ENCODE assay signal across 32 cellular contexts in genomic region chr7:158373761-158374545, GRCh38.
DNase-seq lines count a peak whose midpoint lies in the region; ATAC-seq, FAIRE-seq and TF ChIP-seq lines count a peak whose summit lies in the region.
"Had no signal": no experiment of that assay in that cellular context is flagged by ENCODE, and none has a peak within 500 bp of the region (broad histone marks: within the 10 kb centered on the region; RNA-seq: fewer than 3 reads in every experiment).

No MANE protein-coding gene starts in this region.

- H3K27ac Mint-ChIP-seq in natural killer cell treated with Interleukin-12 subunit alpha and Interleukin-12 subunit beta and Interleukin-15 and Interleukin-18, amount 100 ng/mL, for 72 hours: no peak overlapping the region
- H3K27ac Mint-ChIP-seq in natural killer cell: no peak overlapping the region
- H3K27ac Mint-ChIP-seq: activated T-cell treated with anti-CD3 and anti-CD28 coated beads, Interleukin-2, amount 50 U/mL, for 24 hours; CD8-positive, alpha-beta T cell had no signal

- H2BK120ac ChIP-seq in mesenchymal stem cell (ENCODE audit: low read depth, low read length): no peak overlapping the region

- H3K14ac ChIP-seq in mesenchymal stem cell (ENCODE audit: low read length in 2 of 2): no peak overlapping the region

- no peak overlapping the region for H2BK15ac ChIP-seq in mesenchymal stem cell (ENCODE audit: low read depth, poor library complexity, severe bottlenecking)

- 75% methylated on average over 19 of the region's 21 CpGs for WGBS in mesenchymal stem cell

- FAIRE-seq in GM19239 (lab: Jason Lieb, UNC): no peak
- FAIRE-seq: colon, GM12878, H1, HepG2 had no signal

- H3K4me3 Mint-ChIP-seq in natural killer cell treated with Interleukin-12 subunit alpha and Interleukin-12 subunit beta and Interleukin-15 and Interleukin-18, amount 100 ng/mL, for 72 hours: no peak overlapping the region
- no peak overlapping the region for H3K4me3 Mint-ChIP-seq in natural killer cell
- H3K4me3 Mint-ChIP-seq: activated T-cell treated with anti-CD3 and anti-CD28 coated beads, Interleukin-2, amount 50 U/mL, for 24 hours; CD8-positive, alpha-beta T cell had no signal

- no peak for TF ChIP-seq CTCF in natural killer cell (IDR thresholded peaks at IDR 0.05)

- no peak overlapping the region for H3K4me2 ChIP-seq in mesenchymal stem cell (ENCODE audit: low read length, poor library complexity, severe bottlenecking)
- H3K4me2 ChIP-seq: hepatocyte had no signal

- H2AFZ ChIP-seq in mesenchymal stem cell (ENCODE audit: low read depth, low read length): no peak overlapping the region
- H2AFZ ChIP-seq: hepatocyte had no signal

- H3K27me3 ChIP-seq in mesenchymal stem cell (ENCODE audit: control insufficient read depth in 1 of 2, insufficient read depth in 1 of 2, low read length in 2 of 2): no peaks in the 10 kb centered on the region
- H3K27me3 ChIP-seq: adrenal gland, hepatocyte, tibial nerve had no signal

- no peak overlapping the region for H3K23ac ChIP-seq in mesenchymal stem cell (ENCODE audit: low read length in 2 of 2)

- H3K4me1 ChIP-seq in mesenchymal stem cell (ENCODE audit: control insufficient read depth, insufficient read depth, low read depth, low read length): no peaks in the 10 kb centered on the region
- H3K4me1 ChIP-seq: adrenal gland, tibial nerve had no signal

- H3K9me3 ChIP-seq in mesenchymal stem cell (ENCODE audit: control insufficient read depth, low read length): no peaks in the 10 kb centered on the region
- H3K9me3 ChIP-seq: adrenal gland, esophagus squamous epithelium had no signal

- H4K91ac ChIP-seq in mesenchymal stem cell (ENCODE audit: low read length): peak overlapping the region; percentile 3

- H3K18ac ChIP-seq in mesenchymal stem cell (ENCODE audit: low read depth in 1 of 2, low read length in 2 of 2): no peak overlapping the region

- H3K27ac ChIP-seq in angular gyrus (ENCODE audit: low read depth, low read length) (peak overlapping the region; percentile 37), mesenchymal stem cell (ENCODE audit: low read length, poor library complexity, severe bottlenecking) (no peak overlapping the region)
- H3K27ac ChIP-seq: adrenal gland, esophagus squamous epithelium, hepatocyte, tibial nerve, VCaP had no signal

- peaks cover 0 to 3% of the 10 kb centered on the region in 2 donors for H3K27me3 Mint-ChIP-seq in natural killer cell treated with Interleukin-12 subunit alpha and Interleukin-12 subunit beta and Interleukin-15 and Interleukin-18, amount 100 ng/mL, for 72 hours
- no peaks in the 10 kb centered on the region for H3K27me3 Mint-ChIP-seq in natural killer cell (ENCODE audit: low read depth in 2 of 2)

- no peak overlapping the region for H3K9ac ChIP-seq in mesenchymal stem cell (ENCODE audit: low read length)

- no peaks in the 10 kb centered on the region for H3K79me1 ChIP-seq in mesenchymal stem cell (replicated peaks; ENCODE audit: low read length, poor library complexity, severe bottlenecking)

- H3K36me3 ChIP-seq in mesenchymal stem cell (ENCODE audit: control insufficient read depth in 1 of 2, insufficient read depth in 2 of 2, low read depth in 1 of 2, low read length in 2 of 2): no peaks in the 10 kb centered on the region
- H3K36me3 ChIP-seq: adrenal gland, esophagus squamous epithelium, tibial nerve had no signal

- no peak overlapping the region for H3K4me3 ChIP-seq in mesenchymal stem cell (ENCODE audit: insufficient read depth in 1 of 2, low read depth in 1 of 2, low read length in 2 of 2)
- H3K4me3 ChIP-seq: adrenal gland, esophagus squamous epithelium, GM12878, hepatocyte, tibial nerve had no signal

- no peak overlapping the region for H2BK5ac ChIP-seq in mesenchymal stem cell (ENCODE audit: low read depth, low read length, poor library complexity, severe bottlenecking)

- no peak overlapping the region for H4K8ac ChIP-seq in mesenchymal stem cell (ENCODE audit: low read length)

- no peaks in the 10 kb centered on the region for H3K9me3 Mint-ChIP-seq in natural killer cell treated with Interleukin-12 subunit alpha and Interleukin-12 subunit beta and Interleukin-15 and Interleukin-18, amount 100 ng/mL, for 72 hours
- no peaks in the 10 kb centered on the region for H3K9me3 Mint-ChIP-seq in natural killer cell
- H3K9me3 Mint-ChIP-seq: activated T-cell treated with anti-CD3 and anti-CD28 coated beads, Interleukin-2, amount 50 U/mL, for 24 hours; CD8-positive, alpha-beta T cell had no signal

- no peaks in the 10 kb centered on the region for H3K36me3 Mint-ChIP-seq in natural killer cell treated with Interleukin-12 subunit alpha and Interleukin-12 subunit beta and Interleukin-15 and Interleukin-18, amount 100 ng/mL, for 72 hours
- H3K36me3 Mint-ChIP-seq in natural killer cell: no peaks in the 10 kb centered on the region
- H3K36me3 Mint-ChIP-seq: CD8-positive, alpha-beta T cell had no signal

- H3K4me1 Mint-ChIP-seq in natural killer cell treated with Interleukin-12 subunit alpha and Interleukin-12 subunit beta and Interleukin-15 and Interleukin-18, amount 100 ng/mL, for 72 hours (ENCODE audit: low read depth in 2 of 2): no peaks in the 10 kb centered on the region
- H3K4me1 Mint-ChIP-seq in natural killer cell: no peaks in the 10 kb centered on the region

- no peak overlapping the region for H2BK12ac ChIP-seq in mesenchymal stem cell (ENCODE audit: low read length in 2 of 2)

- H2AK5ac ChIP-seq in mesenchymal stem cell (ENCODE audit: low read length, severe bottlenecking): no peak overlapping the region

- no peak for ATAC-seq in natural killer cell treated with Interleukin-12 subunit alpha and Interleukin-12 subunit beta and Interleukin-15 and Interleukin-18, amount 100 ng/mL, for 72 hours
- no peak for ATAC-seq in natural killer cell
- no peak for ATAC-seq in HG03039 (IDR thresholded peaks at IDR 0.05; ENCODE audit: unreplicated experiment)
- ATAC-seq: CD8-positive, alpha-beta T cell; GM12878; HepG2; left colon had no signal

- peak; percentile 39 for DNase-seq in natural killer cell treated with Interleukin-12 subunit alpha and Interleukin-12 subunit beta and Interleukin-15 and Interleukin-18, amount 100 ng/mL, for 72 hours (ENCODE audit: low spot score)
- DNase-seq in natural killer cell: no peak
- no peak for DNase-seq in mesenchymal stem cell
- DNase-seq in NCI-H187 treated with DMSO at 0.1 percent for 48 hours (lab: John Stamatoyannopoulos, UW): no peak
- DNase-seq in GM19239 (ENCODE audit: insufficient read length, low spot score): no peak
- DNase-seq in MV-4-11 (lab: John Stamatoyannopoulos, UW): no peak
- DNase-seq: activated CD4-positive, alpha-beta T cell treated with anti-CD3 and anti-CD28 coated beads for 4 hours; activated naive CD4-positive, alpha-beta T cell treated with Interleukin-2 at 50 U/mL for 16 hours; activated T-cell treated with anti-CD3 and anti-CD28 coated beads, Interleukin-2, amount 50 U/mL, for 24 hours; adrenal gland; CD8-positive, alpha-beta T cell; effector memory CD4-positive, alpha-beta T cell; EL; esophagus squamous epithelium; foreskin melanocyte; left colon; NCI-H1092 treated with DMSO at 0.1 percent for 48 hours; NCI-H187; NCI-H774; occipital lobe; stimulated activated CD4-positive, alpha-beta T cell treated with anti-CD3 and anti-CD28 coated beads, Interleukin-1b, Interleukin-23, amount 100 ng/mL, for 48 hours; stimulated activated CD8-positive, alpha-beta memory T cell treated with anti-CD3 and anti-CD28 coated beads, Interleukin-4, amount 100 ng/mL, for 48 hours; T-helper 9 cell had no signal

- intact Hi-C loops in natural killer cell (cut with micrococcal nuclease): no loop called here

- H3K4ac ChIP-seq in mesenchymal stem cell (ENCODE audit: low read depth in 1 of 2, low read length in 2 of 2): no peak overlapping the region
